ENCODE assay signal across 11 cellular contexts in genomic region chr1:76759950-76760349, GRCh38.
DNase-seq lines count a peak whose midpoint lies in the region; ATAC-seq, FAIRE-seq and TF ChIP-seq lines count a peak whose summit lies in the region.
"Had no signal": no experiment of that assay in that cellular context is flagged by ENCODE, and none has a peak within 500 bp of the region (broad histone marks: within the 10 kb centered on the region; RNA-seq: fewer than 3 reads in every experiment).

No MANE protein-coding gene starts in this region.

- H3K36me3 ChIP-seq in MG63, result no peaks in the 10 kb centered on the region

- no peak overlapping the region for H3K4me3 ChIP-seq in MG63
- no peak overlapping the region for H3K4me3 ChIP-seq in foreskin fibroblast (ENCODE audit: low read depth in 1 of 2, low read length in 2 of 2)

- intact Hi-C loops in left colon (cut with DNase I, micrococcal nuclease), result no loop called here

- DNase-seq in DMS153 treated with DMSO at 0.1 percent for 48 hours (lab: John Stamatoyannopoulos, UW; ENCODE audit: unreplicated experiment) (peak; percentile 76), MG63 (peak; percentile 11), RCC 7860 (ENCODE audit: low spot score) (peak; percentile 34), foreskin fibroblast (peak; percentile 1 to 33), NK-92 (lab: John Stamatoyannopoulos, UW; ENCODE audit: unreplicated experiment) (no peak), left colon (no peak), cerebellum (ENCODE audit: low spot score) (no peak)
- DNase-seq: activated CD8-positive, alpha-beta memory T cell treated with anti-CD3 and anti-CD28 coated beads for 24 hours; hypothalamus had no signal

- no peak for TF ChIP-seq CTCF in foreskin fibroblast (IDR thresholded peaks at IDR 0.05; ENCODE audit: low read depth, low read length)

- FAIRE-seq in RCC 7860 (lab: Jason Lieb, UNC), result no peak
- FAIRE-seq: GM19239 had no signal

- H3K9me3 ChIP-seq in MG63, result no peaks in the 10 kb centered on the region

- ATAC-seq in HG03135 (IDR thresholded peaks at IDR 0.05; ENCODE audit: unreplicated experiment) (no peak), left colon (no peak)

- no peaks in the 10 kb centered on the region for H3K27me3 ChIP-seq in MG63

Comparison
In these comparisons a context has a peak if more than half of its experiments do, and no peak if none do; other contexts are left out.
1. DNase-seq: peak in DMS153 treated with DMSO at 0.1 percent for 48 hours (single experiment), MG63 (single experiment), RCC 7860 (single experiment) and foreskin fibroblast (2 of 2); none in NK-92 (single experiment), left colon (0 of 2) and cerebellum (single experiment).